12 cellular contexts compared by ENCODE assay signal in the genomic region with DNA sequence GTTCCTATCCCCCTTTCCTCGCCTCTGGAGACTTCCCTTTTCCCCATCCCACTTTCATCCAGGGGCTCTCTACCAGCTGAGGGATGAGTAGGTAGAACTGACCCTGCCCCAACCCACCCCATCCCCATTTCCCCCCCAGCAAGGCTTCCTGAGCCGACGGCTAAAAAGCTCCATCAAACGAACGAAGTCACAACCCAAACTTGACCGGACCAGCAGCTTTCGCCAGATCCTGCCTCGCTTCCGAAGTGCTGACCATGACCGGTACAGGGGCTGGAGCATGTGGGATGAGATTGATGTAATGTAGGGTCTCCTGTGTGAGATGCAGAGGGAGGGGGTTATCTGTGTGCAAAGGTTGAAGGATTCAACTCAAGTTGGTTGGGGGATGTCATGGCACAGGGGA. TPM values are rescaled to one million over a fixed set of nuclear protein-coding genes. Genes with fewer than 3 reads are reported as not detected.
DNase-seq lines count a peak whose midpoint lies in the region; ATAC-seq and TF ChIP-seq lines count a peak whose summit lies in the region.
"Had no signal": no experiment of that assay in that cellular context is flagged by ENCODE, and none has a peak within 500 bp of the region (broad histone marks: within the 10 kb centered on the region; RNA-seq: fewer than 3 reads in every experiment).

No MANE protein-coding gene starts in this region.

- peaks cover 12% of the 10 kb centered on the region for H3K36me3 Mint-ChIP-seq in activated CD8-positive, alpha-beta memory T cell treated with anti-CD3 and anti-CD28 coated beads, Interleukin-2, amount 10 ng/mL, durations not matched to agents 7 days and 5 days
- no peaks in the 10 kb centered on the region for H3K36me3 Mint-ChIP-seq in glutamatergic neuron (ENCODE audit: unreplicated experiment)
- H3K36me3 Mint-ChIP-seq in stimulated activated effector memory CD8-positive, alpha-beta T cell treated with anti-CD3 and anti-CD28 coated beads, Interleukin-12 subunit alpha, Interleukin-12 subunit beta, amount 100 ng/mL, for 72 hours: peaks cover 61% of the 10 kb centered on the region

- peak overlapping the region; percentile 64 for H3K27ac ChIP-seq in OCI-LY7 (ENCODE audit: low read depth, low read length, poor library complexity, severe bottlenecking)
- no peak overlapping the region for H3K27ac ChIP-seq in GM23248
- H3K27ac ChIP-seq: breast epithelium had no signal

- H3K4me2 ChIP-seq in OCI-LY7 (ENCODE audit: low read length) (peak overlapping the region; percentile 98), GM23248 (ENCODE audit: unreplicated experiment) (no peak overlapping the region)

- intact Hi-C loops in OCI-LY7 (cut with micrococcal nuclease; ENCODE audit: unreplicated experiment): no loop called here

- peaks cover 12% of the 10 kb centered on the region; the same call in 1 of the 2 replicates for H3F3A ChIP-seq in GM23248 (ENCODE audit: insufficient read depth)

- H3K36me3 ChIP-seq in OCI-LY7 (ENCODE audit: insufficient read depth, low read length) (peaks cover 25% of the 10 kb centered on the region), GM23248 (ENCODE audit: low read depth) (no peaks in the 10 kb centered on the region; the same call in 1 of the 2 replicates)
- H3K36me3 ChIP-seq: breast epithelium, HAP-1 had no signal

- no peak overlapping the region for H3K9ac ChIP-seq in GM23248

- no peaks in the 10 kb centered on the region for H3K9me3 Mint-ChIP-seq in activated CD8-positive, alpha-beta memory T cell treated with anti-CD3 and anti-CD28 coated beads, Interleukin-2, amount 10 ng/mL, durations not matched to agents 7 days and 5 days (ENCODE audit: low read depth)
- peaks cover 8% of the 10 kb centered on the region for H3K9me3 Mint-ChIP-seq in glutamatergic neuron (ENCODE audit: unreplicated experiment)
- no peaks in the 10 kb centered on the region for H3K9me3 Mint-ChIP-seq in stimulated activated effector memory CD8-positive, alpha-beta T cell treated with anti-CD3 and anti-CD28 coated beads, Interleukin-12 subunit alpha, Interleukin-12 subunit beta, amount 100 ng/mL, for 72 hours

- POLR2A ChIA-PET in OCI-LY7 (lab: Charles Lee): interaction anchor here (0.6 kb wide), 1 partner anchor 18 kb away, joined by 5 read pairs; no protein-coding TSS in a partner anchor

- peaks cover 48% of the 10 kb centered on the region for H3K4me1 Mint-ChIP-seq in activated CD8-positive, alpha-beta memory T cell treated with anti-CD3 and anti-CD28 coated beads, Interleukin-2, amount 10 ng/mL, durations not matched to agents 7 days and 5 days
- peaks cover 45% of the 10 kb centered on the region for H3K4me1 Mint-ChIP-seq in glutamatergic neuron (ENCODE audit: low read depth, unreplicated experiment)
- H3K4me1 Mint-ChIP-seq in stimulated activated effector memory CD8-positive, alpha-beta T cell treated with anti-CD3 and anti-CD28 coated beads, Interleukin-12 subunit alpha, Interleukin-12 subunit beta, amount 100 ng/mL, for 72 hours: peaks cover 61% of the 10 kb centered on the region

- no peaks in the 10 kb centered on the region for H3K27me3 ChIP-seq in GM23248 (replicated peaks; ENCODE audit: insufficient read depth)
- H3K27me3 ChIP-seq: breast epithelium had no signal

- H3K9me2 ChIP-seq in OCI-LY7 (ENCODE audit: insufficient read depth, low read length): no peaks in the 10 kb centered on the region
- no peaks in the 10 kb centered on the region for H3K9me2 ChIP-seq in GM23248 (ENCODE audit: insufficient read depth)

- BruUV-seq in OCI-LY7 (replicated peaks; lab: Mats Ljungman, UMichigan): no TSS peak

- no peaks in the 10 kb centered on the region for H4K20me1 ChIP-seq in OCI-LY7 (ENCODE audit: insufficient read depth, low read length)
- H4K20me1 ChIP-seq in GM23248 (ENCODE audit: insufficient read depth): no peaks in the 10 kb centered on the region

- WGBS in GM23248 (ENCODE audit: low coverage in 1 of 2, low lambda C conversion rate in 2 of 2, missing lambda C conversion rate in 2 of 2), 2 experiments: 89 to 90% methylated on average over 8 to 10 of the region's 10 CpGs

- in situ Hi-C loops in GM23248 (cut with MboI): no loop called here

- H3K4me3 ChIP-seq in OCI-LY7 (ENCODE audit: low read depth, low read length, poor library complexity, severe bottlenecking): peak overlapping the region; percentile 68
- no peak overlapping the region for H3K4me3 ChIP-seq in GM23248
- H3K4me3 ChIP-seq: breast epithelium, HAP-1 had no signal

- ATAC-seq in activated CD8-positive, alpha-beta memory T cell treated with anti-CD3 and anti-CD28 coated beads, Interleukin-2, amount 10 ng/mL, durations not matched to agents 7 days and 5 days: no peak
- ATAC-seq in stimulated activated effector memory CD8-positive, alpha-beta T cell treated with anti-CD3 and anti-CD28 coated beads, Interleukin-12 subunit alpha, Interleukin-12 subunit beta, amount 100 ng/mL, for 72 hours: no peak

- no peak overlapping the region for H3K4me3 Mint-ChIP-seq in activated CD8-positive, alpha-beta memory T cell treated with anti-CD3 and anti-CD28 coated beads, Interleukin-2, amount 10 ng/mL, durations not matched to agents 7 days and 5 days
- H3K4me3 Mint-ChIP-seq in glutamatergic neuron (ENCODE audit: unreplicated experiment): peak overlapping the region; percentile 59
- peak overlapping the region; percentile 88 for H3K4me3 Mint-ChIP-seq in stimulated activated effector memory CD8-positive, alpha-beta T cell treated with anti-CD3 and anti-CD28 coated beads, Interleukin-12 subunit alpha, Interleukin-12 subunit beta, amount 100 ng/mL, for 72 hours

- H2AFZ ChIP-seq in OCI-LY7 (ENCODE audit: low read length): no peak overlapping the region
- H2AFZ ChIP-seq in GM23248: no peak overlapping the region

- DNase-seq in activated CD8-positive, alpha-beta memory T cell treated with anti-CD3 and anti-CD28 coated beads, Interleukin-2, amount 10 ng/mL, durations not matched to agents 7 days and 5 days: no peak
- DNase-seq in activated CD8-positive, alpha-beta memory T cell treated with anti-CD3 and anti-CD28 coated beads, Interleukin-2, amount 50 U/mL, for 4 hours: no peak
- DNase-seq in OCI-LY7 (ENCODE audit: low spot score) (no peak), glutamatergic neuron (no peak), GM23248 (no peak), DMS53 treated with DMSO at 0.1 percent for 48 hours (lab: John Stamatoyannopoulos, UW; ENCODE audit: unreplicated experiment) (no peak), NCI-H345 (lab: John Stamatoyannopoulos, UW) (no peak)
- DNase-seq in stimulated activated effector memory CD8-positive, alpha-beta T cell treated with anti-CD3 and anti-CD28 coated beads, Interleukin-12 subunit alpha, Interleukin-12 subunit beta, amount 100 ng/mL, for 72 hours (ENCODE audit: low spot score in 2 of 2): no peak
- DNase-seq: activated CD4-positive, alpha-beta T cell treated with anti-CD3 and anti-CD28 coated beads, Interleukin-2, amount 50 U/mL, for 48 hours; NCI-H526 had no signal

- peak overlapping the region; percentile 28 for H3K27ac Mint-ChIP-seq in activated CD8-positive, alpha-beta memory T cell treated with anti-CD3 and anti-CD28 coated beads, Interleukin-2, amount 10 ng/mL, durations not matched to agents 7 days and 5 days
- H3K27ac Mint-ChIP-seq in glutamatergic neuron (ENCODE audit: unreplicated experiment): no peak overlapping the region
- peak overlapping the region; percentile 69 for H3K27ac Mint-ChIP-seq in stimulated activated effector memory CD8-positive, alpha-beta T cell treated with anti-CD3 and anti-CD28 coated beads, Interleukin-12 subunit alpha, Interleukin-12 subunit beta, amount 100 ng/mL, for 72 hours

- H3K27me3 Mint-ChIP-seq in activated CD8-positive, alpha-beta memory T cell treated with anti-CD3 and anti-CD28 coated beads, Interleukin-2, amount 10 ng/mL, durations not matched to agents 7 days and 5 days: no peaks in the 10 kb centered on the region
- peaks cover 5% of the 10 kb centered on the region for H3K27me3 Mint-ChIP-seq in glutamatergic neuron (ENCODE audit: unreplicated experiment)

- H3K79me2 ChIP-seq in OCI-LY7 (ENCODE audit: insufficient read depth, low read depth, low read length) (peaks cover 5% of the 10 kb centered on the region; the same call in 1 of the 2 replicates), GM23248 (ENCODE audit: insufficient read depth) (peaks cover 36% of the 10 kb centered on the region)

- no peak for TF ChIP-seq CTCF in OCI-LY7 (conservative IDR thresholded peaks at IDR 0.05; ENCODE audit: low read length)
- TF ChIP-seq CTCF in glutamatergic neuron (IDR thresholded peaks at IDR 0.05; ENCODE audit: partially characterized antibody, unreplicated experiment): no peak

- CTCF ChIA-PET in activated CD8-positive, alpha-beta memory T cell treated with anti-CD3 and anti-CD28 coated beads, Interleukin-2, amount 10 ng/mL, durations not matched to agents 7 days and 5 days (lab: Charles Lee): no interaction called here
- CTCF ChIA-PET in OCI-LY7 (lab: Charles Lee; ENCODE audit: unreplicated experiment): no interaction called here

- H3K9me3 ChIP-seq in OCI-LY7 (ENCODE audit: low read length) (no peaks in the 10 kb centered on the region), GM23248 (ENCODE audit: low read depth) (no peaks in the 10 kb centered on the region)
- H3K9me3 ChIP-seq: breast epithelium, HAP-1 had no signal

- H3K4me1 ChIP-seq in OCI-LY7 (ENCODE audit: insufficient read depth, low read length, poor library complexity, severe bottlenecking) (peaks cover 54% of the 10 kb centered on the region), GM23248 (ENCODE audit: insufficient read depth) (peaks cover 7% of the 10 kb centered on the region; the same call in 1 of the 2 replicates)

RNA-seq across cellular contexts. Expression of gene SYNGAP1, which starts 12.7 kb away (rescaled TPM):
- 10 to 100 TPM; 24.1 to 39.8 TPM for total RNA-seq in activated CD8-positive, alpha-beta memory T cell treated with anti-CD3 and anti-CD28 coated beads, Interleukin-2, amount 10 ng/mL, durations not matched to agents 7 days and 5 days
- total RNA-seq in OCI-LY7 (2014; rRNA removed; shearing (Covaris generic)): 5.4 and 5.6 TPM in 2 replicates
- total RNA-seq in OCI-LY7 (2022) (30.7 and 32.3 TPM in 2 replicates), glutamatergic neuron (ENCODE audit: unreplicated experiment) (75.1 TPM)
- total RNA-seq in GM23248 (2014; rRNA removed; shearing (Covaris generic)): 2.8 and 3.7 TPM in 2 replicates
- 0.42 and 0.65 TPM in 2 replicates for polyA plus RNA-seq in GM23248 (2016; fragmentation: Nextera tagmentation; extraction: Ambion mirVana)

RNA-seq across cellular contexts. Expression of gene CUTA, which starts 14.6 kb away (rescaled TPM):
- 100 to 1,000 TPM; 196 to 197 TPM for total RNA-seq in activated CD8-positive, alpha-beta memory T cell treated with anti-CD3 and anti-CD28 coated beads, Interleukin-2, amount 10 ng/mL, durations not matched to agents 7 days and 5 days
- total RNA-seq in OCI-LY7 (2014; rRNA removed; shearing (Covaris generic)): 147 and 164 TPM in 2 replicates
- total RNA-seq in OCI-LY7 (2022) (165 and 175 TPM in 2 replicates), glutamatergic neuron (ENCODE audit: unreplicated experiment) (384 TPM)
- 197 and 204 TPM in 2 replicates for total RNA-seq in GM23248 (2014; rRNA removed; shearing (Covaris generic))
- 397 and 404 TPM in 2 replicates for polyA plus RNA-seq in GM23248 (2016; fragmentation: Nextera tagmentation; extraction: Ambion mirVana)

RNA-seq across cellular contexts. Expression of gene PHF1, which starts 21.7 kb away (rescaled TPM):
- total RNA-seq in activated CD8-positive, alpha-beta memory T cell treated with anti-CD3 and anti-CD28 coated beads, Interleukin-2, amount 10 ng/mL, durations not matched to agents 7 days and 5 days: 10 to 100 TPM; 26.1 to 36.0 TPM
- total RNA-seq in OCI-LY7 (2014; rRNA removed; shearing (Covaris generic)): 19.9 and 21.4 TPM in 2 replicates
- total RNA-seq in OCI-LY7 (2022): 30.2 and 35.0 TPM in 2 replicates
- 73.5 TPM for total RNA-seq in glutamatergic neuron (ENCODE audit: unreplicated experiment)
- total RNA-seq in GM23248 (2014; rRNA removed; shearing (Covaris generic)): 39.8 and 44.9 TPM in 2 replicates
- polyA plus RNA-seq in GM23248 (2016; fragmentation: Nextera tagmentation; extraction: Ambion mirVana): 24.5 TPM in 2 replicates

RNA-seq across cellular contexts. Expression of gene ZBTB9, which starts 21.8 kb away (rescaled TPM):
- 1 to 10 TPM; 7.4 to 9.0 TPM for total RNA-seq in activated CD8-positive, alpha-beta memory T cell treated with anti-CD3 and anti-CD28 coated beads, Interleukin-2, amount 10 ng/mL, durations not matched to agents 7 days and 5 days
- 7.7 and 11.2 TPM in 2 replicates for total RNA-seq in OCI-LY7 (2014; rRNA removed; shearing (Covaris generic))
- 6.8 and 7.3 TPM in 2 replicates for total RNA-seq in OCI-LY7 (2022)
- total RNA-seq in glutamatergic neuron (ENCODE audit: unreplicated experiment): 9.6 TPM
- total RNA-seq in GM23248 (2014; rRNA removed; shearing (Covaris generic)): 2.0 and 3.5 TPM in 2 replicates
- polyA plus RNA-seq in GM23248 (2016; fragmentation: Nextera tagmentation; extraction: Ambion mirVana): 7.0 and 7.3 TPM in 2 replicates

RNA-seq across cellular contexts. Expression of gene KIFC1, which starts 40.9 kb away (rescaled TPM):
- total RNA-seq in activated CD8-positive, alpha-beta memory T cell treated with anti-CD3 and anti-CD28 coated beads, Interleukin-2, amount 10 ng/mL, durations not matched to agents 7 days and 5 days: 100 to 1,000 TPM; 133 to 187 TPM
- 133 and 138 TPM in 2 replicates for total RNA-seq in OCI-LY7 (2014; rRNA removed; shearing (Covaris generic))
- total RNA-seq in OCI-LY7 (2022) (167 and 176 TPM in 2 replicates), glutamatergic neuron (ENCODE audit: unreplicated experiment) (14.8 TPM)
- total RNA-seq in GM23248 (2014; rRNA removed; shearing (Covaris generic)): 14.4 and 14.5 TPM in 2 replicates
- 3.9 and 4.0 TPM in 2 replicates for polyA plus RNA-seq in GM23248 (2016; fragmentation: Nextera tagmentation; extraction: Ambion mirVana)
